Comparison of ENCODE assay signal across 1 cellular context in the genomic region with DNA sequence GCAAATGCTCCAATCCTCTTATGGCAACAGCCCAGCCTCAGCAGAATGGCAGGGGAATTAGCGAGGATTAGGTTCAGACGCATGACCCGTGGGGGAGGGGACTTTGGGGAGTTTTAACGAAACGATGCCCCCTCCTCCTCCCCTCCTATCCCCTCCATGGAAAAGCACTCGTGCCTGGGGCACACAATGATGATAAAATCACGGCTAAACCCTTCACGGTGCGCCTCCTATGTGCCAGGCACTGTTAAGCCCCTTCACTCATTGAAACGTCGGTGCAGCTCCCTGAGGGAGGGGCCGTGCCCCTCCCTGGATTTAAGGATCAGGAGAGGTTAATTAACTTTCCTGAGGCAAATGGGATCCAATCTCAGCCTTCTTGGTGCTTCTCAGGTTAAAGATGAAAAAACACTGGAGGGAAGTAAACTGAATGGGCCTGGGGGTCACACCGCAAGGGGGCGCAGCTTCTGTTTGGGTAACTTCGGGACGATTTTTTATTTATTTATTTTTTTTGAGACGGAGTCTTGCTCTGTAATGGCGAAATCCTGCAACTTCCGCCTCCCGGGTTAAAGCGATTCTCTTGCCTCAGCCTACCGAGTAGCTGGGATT.
A peak's percentile ranks its signal among the peaks of the same experiment; 100 is the strongest.
TF ChIP-seq lines count a peak whose summit lies in the region.

No MANE protein-coding gene starts in this region.

TF ChIP-seq in HepG2, 621 proteins besides CTCF, POLR2A, EP300 and RAD21:
- no peak for TF ChIP-seq ERF (CRISPR knock-in tag; IDR thresholded peaks at IDR 0.05)
- TF ChIP-seq, protein P1, sequence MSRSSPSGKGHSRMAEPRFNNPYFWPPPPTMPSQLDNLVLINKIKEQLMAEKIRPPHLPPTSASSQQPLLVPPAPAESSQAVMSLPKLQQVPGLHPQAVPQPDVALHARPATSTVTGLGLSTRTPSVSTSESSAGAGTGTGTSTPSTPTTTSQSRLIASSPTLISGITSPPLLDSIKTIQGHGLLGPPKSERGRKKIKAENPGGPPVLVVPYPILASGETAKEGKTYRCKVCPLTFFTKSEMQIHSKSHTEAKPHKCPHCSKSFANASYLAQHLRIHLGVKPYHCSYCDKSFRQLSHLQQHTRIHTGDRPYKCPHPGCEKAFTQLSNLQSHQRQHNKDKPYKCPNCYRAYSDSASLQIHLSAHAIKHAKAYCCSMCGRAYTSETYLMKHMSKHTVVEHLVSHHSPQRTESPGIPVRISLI (CRISPR knock-in tag; IDR thresholded peaks at IDR 0.05; ENCODE audit: borderline replicate concordance) = peak; percentile 54; the same call in 1 of the 2 replicates
